14 cellular contexts compared by ENCODE assay signal in the genomic region with DNA sequence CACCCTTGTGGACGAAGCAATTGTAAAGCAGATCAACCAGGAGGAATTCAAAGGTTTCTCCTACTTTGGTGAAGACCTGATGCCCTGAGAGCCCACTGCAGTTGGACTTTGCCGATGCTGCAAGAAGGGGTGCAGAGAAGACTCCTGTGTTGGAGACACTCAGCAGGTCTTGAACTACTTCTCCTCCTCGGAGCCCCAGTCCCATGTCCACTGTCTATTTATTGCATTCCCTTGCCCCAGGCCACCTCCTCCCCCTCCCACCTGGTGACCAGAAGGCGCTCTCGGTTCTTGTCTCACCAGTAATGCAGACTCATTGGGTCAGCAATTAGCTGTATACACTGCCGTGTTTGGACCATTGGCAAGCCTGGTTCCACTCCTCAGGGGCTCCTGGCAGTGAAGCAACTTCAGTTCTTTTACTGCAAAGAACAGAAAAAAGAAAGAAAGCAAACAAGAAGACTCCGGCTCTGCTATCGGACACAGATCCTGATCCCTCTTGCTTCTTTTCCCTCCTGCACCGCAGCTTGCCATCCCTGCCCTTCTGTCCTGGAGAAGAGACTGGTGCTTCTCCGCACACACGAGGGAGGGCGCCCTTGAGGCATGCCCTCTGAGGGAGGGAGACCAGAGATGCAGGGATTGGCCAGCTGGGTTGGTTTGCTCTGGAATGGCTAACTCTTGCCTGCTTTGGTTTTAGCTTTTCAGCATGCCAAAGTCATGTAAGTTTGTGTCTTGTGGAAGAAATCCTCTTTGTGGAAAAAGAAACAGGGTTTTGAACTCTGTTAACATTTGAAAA.
DNase-seq lines count a peak whose midpoint lies in the region; ATAC-seq and TF ChIP-seq lines count a peak whose summit lies in the region.
"Had no signal": no experiment of that assay in that cellular context is flagged by ENCODE, and none has a peak within 500 bp of the region (broad histone marks: within the 10 kb centered on the region; RNA-seq: fewer than 3 reads in every experiment).

No MANE protein-coding gene starts in this region.

- POLR2A ChIA-PET in A673 (lab: Charles Lee; ENCODE audit: low non-redundant PET) = no interaction called here

- H3K36me3 Mint-ChIP-seq in activated T-helper 2 cell treated with anti-CD3 and anti-CD28 coated beads, Interferon-gamma antibody, Interleukin-2, Interleukin-4, amounts not matched to agents 10 μg/mL and 5 μg/mL and 100 μg/mL, durations not matched to agents 14 hours and 24 hours and 36 hours (ENCODE audit: low read depth) = peaks cover 3% of the 10 kb centered on the region

- H3K4me3 Mint-ChIP-seq in activated T-helper 2 cell treated with anti-CD3 and anti-CD28 coated beads, Interferon-gamma antibody, Interleukin-2, Interleukin-4, amounts not matched to agents 10 μg/mL and 5 μg/mL and 100 μg/mL, durations not matched to agents 14 hours and 24 hours and 36 hours (ENCODE audit: low read depth) = no peak overlapping the region
- H3K4me3 Mint-ChIP-seq: activated naive CD8-positive, alpha-beta T cell treated with anti-CD3 and anti-CD28 coated beads, Interleukin-2, amount 10 ng/mL, durations not matched to agents 7 days and 5 days; IgD-negative memory B cell; naive B cell had no signal

- H3K9me3 Mint-ChIP-seq in activated T-helper 2 cell treated with anti-CD3 and anti-CD28 coated beads, Interferon-gamma antibody, Interleukin-2, Interleukin-4, amounts not matched to agents 10 μg/mL and 5 μg/mL and 100 μg/mL, durations not matched to agents 14 hours and 24 hours and 36 hours = no peaks in the 10 kb centered on the region
- H3K9me3 Mint-ChIP-seq: activated naive CD8-positive, alpha-beta T cell treated with anti-CD3 and anti-CD28 coated beads, Interleukin-2, amount 10 ng/mL, durations not matched to agents 7 days and 5 days; IgD-negative memory B cell; naive B cell had no signal

- TF ChIP-seq CTCF in A673 (conservative IDR thresholded peaks at IDR 0.05; ENCODE audit: low read depth, low read length) (peak; percentile 21; the same call in 1 of the 2 replicates), GM12873 (IDR thresholded peaks at IDR 0.05; ENCODE audit: insufficient read depth, low read depth, low read length, missing control alignments) (peak; percentile 44), WERI-Rb-1 (IDR thresholded peaks at IDR 0.05; ENCODE audit: low read depth, low read length) (peak; percentile 38; the same call in 1 of the 2 replicates)

- H3K36me3 ChIP-seq in A673 (ENCODE audit: insufficient read depth, low read length, poor library complexity, severe bottlenecking) (no peaks in the 10 kb centered on the region), WERI-Rb-1 (no peaks in the 10 kb centered on the region)

- H3K27me3 ChIP-seq in A673 (replicated peaks; ENCODE audit: insufficient read depth, low read depth, low read length, poor library complexity) (no peaks in the 10 kb centered on the region), WERI-Rb-1 (ENCODE audit: insufficient read depth, low read depth, severe bottlenecking) (no peaks in the 10 kb centered on the region)

- ATAC-seq in HG03108 (IDR thresholded peaks at IDR 0.05; ENCODE audit: unreplicated experiment) = no peak

- BruUV-seq in A673 (replicated peaks; lab: Mats Ljungman, UMichigan) = no TSS peak

- no peak overlapping the region for H3K27ac ChIP-seq in A673 (ENCODE audit: low read depth, low read length, poor library complexity, severe bottlenecking)
- no peak overlapping the region for H3K27ac ChIP-seq in WERI-Rb-1

- H3K27me3 Mint-ChIP-seq in activated T-helper 2 cell treated with anti-CD3 and anti-CD28 coated beads, Interferon-gamma antibody, Interleukin-2, Interleukin-4, amounts not matched to agents 10 μg/mL and 5 μg/mL and 100 μg/mL, durations not matched to agents 14 hours and 24 hours and 36 hours (ENCODE audit: low read depth) = no peaks in the 10 kb centered on the region
- H3K27me3 Mint-ChIP-seq: activated naive CD8-positive, alpha-beta T cell treated with anti-CD3 and anti-CD28 coated beads, Interleukin-2, amount 10 ng/mL, durations not matched to agents 7 days and 5 days; IgD-negative memory B cell; naive B cell had no signal

- CTCF ChIA-PET in A673 (lab: Charles Lee) = no interaction called here

- peaks cover 17% of the 10 kb centered on the region for H3K4me1 Mint-ChIP-seq in activated T-helper 2 cell treated with anti-CD3 and anti-CD28 coated beads, Interferon-gamma antibody, Interleukin-2, Interleukin-4, amounts not matched to agents 10 μg/mL and 5 μg/mL and 100 μg/mL, durations not matched to agents 14 hours and 24 hours and 36 hours (ENCODE audit: low read depth)

- H3K9me3 ChIP-seq in A673 (ENCODE audit: low read depth, low read length, poor library complexity, severe bottlenecking) = no peaks in the 10 kb centered on the region
- H3K9me3 ChIP-seq in WERI-Rb-1 (ENCODE audit: severe bottlenecking) = peaks cover 3% of the 10 kb centered on the region

- intact Hi-C loops in A673 (cut with micrococcal nuclease; ENCODE audit: unreplicated experiment) = no loop called here
- intact Hi-C loops in activated T-helper 2 cell treated with anti-CD3 and anti-CD28 coated beads, Interferon-gamma antibody, Interleukin-2, Interleukin-4, amounts not matched to agents 10 μg/mL and 5 μg/mL and 100 μg/mL, durations not matched to agents 14 hours and 24 hours and 36 hours (cut with micrococcal nuclease) = loop anchor here (5.0 to 10.0 kb wide), 4 partner anchors 42 to 390 kb away; no protein-coding TSS in a partner anchor

- H3K4me3 ChIP-seq in A673 (ENCODE audit: low read depth, low read length, poor library complexity, severe bottlenecking) (no peak overlapping the region), WERI-Rb-1 (ENCODE audit: low read depth, low read length) (no peak overlapping the region)

- DNase-seq in A673 (ENCODE audit: low spot score) (no peak), WERI-Rb-1 (no peak), iPS DF 19.7 (ENCODE audit: low read depth, low spot score) (peak; percentile 28), SW 1271 (lab: John Stamatoyannopoulos, UW) (no peak)
- no peak for DNase-seq in central memory CD4-positive, alpha-beta T cell
- DNase-seq in activated T-helper 2 cell treated with anti-CD3 and anti-CD28 coated beads, Interferon-gamma antibody, Interleukin-2, Interleukin-4, amounts not matched to agents 10 μg/mL and 5 μg/mL and 100 μg/mL, durations not matched to agents 14 hours and 24 hours and 36 hours (ENCODE audit: low spot score) = no peak
- DNase-seq: activated naive CD8-positive, alpha-beta T cell treated with anti-CD3 and anti-CD28 coated beads, Interleukin-2, amount 10 ng/mL, durations not matched to agents 7 days and 5 days; naive B cell; NCI-H524 treated with DMSO at 0.1 percent for 48 hours; stimulated activated CD4-positive, alpha-beta T cell treated with anti-CD3 and anti-CD28 coated beads, Interleukin-4, amount 100 ng/mL, for 4 hours; stimulated activated naive CD4-positive, alpha-beta T cell treated with Interleukin-2 at 50 U/mL for 16 hours had no signal

- peaks cover 4% of the 10 kb centered on the region for H3K4me1 ChIP-seq in A673 (ENCODE audit: insufficient read depth, low read length, poor library complexity, severe bottlenecking)

- H3K27ac Mint-ChIP-seq in activated T-helper 2 cell treated with anti-CD3 and anti-CD28 coated beads, Interferon-gamma antibody, Interleukin-2, Interleukin-4, amounts not matched to agents 10 μg/mL and 5 μg/mL and 100 μg/mL, durations not matched to agents 14 hours and 24 hours and 36 hours = no peak overlapping the region
- H3K27ac Mint-ChIP-seq: activated naive CD8-positive, alpha-beta T cell treated with anti-CD3 and anti-CD28 coated beads, Interleukin-2, amount 10 ng/mL, durations not matched to agents 7 days and 5 days had no signal
